Comparison of ENCODE assay signal across 24 cellular contexts in the genomic region with DNA sequence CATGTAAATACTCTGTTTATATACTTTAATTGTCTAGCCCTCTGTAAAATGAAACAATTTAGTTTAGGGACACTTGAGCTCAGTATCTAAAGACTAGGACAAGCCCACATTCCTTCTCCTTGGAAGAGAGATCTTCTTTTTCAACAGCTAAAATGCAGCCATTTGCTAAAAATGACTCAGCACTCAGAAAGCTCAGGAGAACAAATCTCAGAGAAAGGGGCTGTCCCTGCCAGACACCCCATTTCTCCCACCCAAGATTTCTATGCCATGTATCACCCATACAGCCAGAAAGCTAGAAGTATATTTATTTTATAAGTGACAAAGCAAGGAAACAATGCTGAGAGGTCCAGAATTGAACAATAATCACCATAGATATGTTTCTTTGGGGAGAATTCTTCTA. TPM values are rescaled to one million over a fixed set of nuclear protein-coding genes. Genes with fewer than 3 reads are reported as not detected.
DNase-seq lines count a peak whose midpoint lies in the region; ATAC-seq and TF ChIP-seq lines count a peak whose summit lies in the region.
"Had no signal": no experiment of that assay in that cellular context is flagged by ENCODE, and none has a peak within 500 bp of the region (broad histone marks: within the 10 kb centered on the region; RNA-seq: fewer than 3 reads in every experiment).

No MANE protein-coding gene starts in this region.

- H3K27me3 Mint-ChIP-seq in activated CD4-positive, alpha-beta T cell treated with anti-CD3 and anti-CD28 coated beads, Interleukin-2, amount 10 ng/mL, durations not matched to agents 24 days and 14 days = no peaks in the 10 kb centered on the region
- H3K27me3 Mint-ChIP-seq in CD4-positive, alpha-beta memory T cell = no peaks in the 10 kb centered on the region
- H3K27me3 Mint-ChIP-seq: CD4-positive, CD25-positive, alpha-beta regulatory T cell; dendritic cell treated with granulocyte-macrophage colony-stimulating factor and Interleukin-4, amounts not matched to agents 40 ng/mL and 50 ng/mL, for 4 days; natural killer cell treated with Interleukin-12 subunit alpha and Interleukin-12 subunit beta and Interleukin-15 and Interleukin-18, amount 100 ng/mL, for 72 hours had no signal

- intact Hi-C loops in activated CD4-positive, alpha-beta T cell treated with anti-CD3 and anti-CD28 coated beads, Interleukin-2, amount 10 ng/mL, durations not matched to agents 24 days and 14 days (cut with micrococcal nuclease) = no loop called here
- intact Hi-C loops in CD4-positive, alpha-beta memory T cell (cut with micrococcal nuclease) = no loop called here

- in situ Hi-C loops in G401 (cut with HindIII; ENCODE audit: low sequenced_read_pairs) = no loop called here

- H3K9me3 Mint-ChIP-seq in activated CD4-positive, alpha-beta T cell treated with anti-CD3 and anti-CD28 coated beads, Interleukin-2, amount 10 ng/mL, durations not matched to agents 24 days and 14 days = peaks cover 6% of the 10 kb centered on the region
- H3K9me3 Mint-ChIP-seq in CD4-positive, alpha-beta memory T cell = peaks cover 0 to 6% (median 0%) of the 10 kb centered on the region in 8 donors
- H3K9me3 Mint-ChIP-seq: dendritic cell treated with granulocyte-macrophage colony-stimulating factor and Interleukin-4, amounts not matched to agents 40 ng/mL and 50 ng/mL, for 4 days; natural killer cell treated with Interleukin-12 subunit alpha and Interleukin-12 subunit beta and Interleukin-15 and Interleukin-18, amount 100 ng/mL, for 72 hours; T-helper 2 cell treated with Interferon-gamma antibody and Interleukin-4, amounts not matched to agents 5 μg/mL and 100 μg/mL, for 36 hours had no signal

- no peak overlapping the region for H3K4me3 Mint-ChIP-seq in activated CD4-positive, alpha-beta T cell treated with anti-CD3 and anti-CD28 coated beads, Interleukin-2, amount 10 ng/mL, durations not matched to agents 24 days and 14 days
- H3K4me3 Mint-ChIP-seq in CD4-positive, alpha-beta memory T cell = no peak overlapping the region
- H3K4me3 Mint-ChIP-seq: CD4-positive, CD25-positive, alpha-beta regulatory T cell; dendritic cell treated with granulocyte-macrophage colony-stimulating factor and Interleukin-4, amounts not matched to agents 40 ng/mL and 50 ng/mL, for 4 days; T-helper 2 cell treated with Interferon-gamma antibody and Interleukin-4, amounts not matched to agents 5 μg/mL and 100 μg/mL, for 36 hours had no signal

- peaks cover 8% of the 10 kb centered on the region for H3K4me1 ChIP-seq in adipocyte (ENCODE audit: control insufficient read depth, insufficient read depth, low read length)
- H3K4me1 ChIP-seq in CD4-positive, alpha-beta memory T cell (ENCODE audit: insufficient read depth, low read length) = peaks cover 10% of the 10 kb centered on the region
- H3K4me1 ChIP-seq: psoas muscle had no signal

- no peak overlapping the region for H3K4me3 ChIP-seq in adipocyte (ENCODE audit: low read length)
- H3K4me3 ChIP-seq in fibroblast of villous mesenchyme (ENCODE audit: low read depth, low read length) = no peak overlapping the region
- H3K4me3 ChIP-seq in CD4-positive, alpha-beta memory T cell (ENCODE audit: low read length in 2 of 2) = no peak overlapping the region
- H3K4me3 ChIP-seq: heart left ventricle, psoas muscle, thyroid gland had no signal

- peaks cover 13% of the 10 kb centered on the region for H3K4me1 Mint-ChIP-seq in activated CD4-positive, alpha-beta T cell treated with anti-CD3 and anti-CD28 coated beads, Interleukin-2, amount 10 ng/mL, durations not matched to agents 24 days and 14 days
- H3K4me1 Mint-ChIP-seq in CD4-positive, alpha-beta memory T cell = peaks cover 18 to 50% (median 26%) of the 10 kb centered on the region in 4 donors

- peaks cover 40% of the 10 kb centered on the region for H3K36me3 Mint-ChIP-seq in activated CD4-positive, alpha-beta T cell treated with anti-CD3 and anti-CD28 coated beads, Interleukin-2, amount 10 ng/mL, durations not matched to agents 24 days and 14 days (ENCODE audit: low read depth)
- peaks cover 51% of the 10 kb centered on the region in 2 donors for H3K36me3 Mint-ChIP-seq in CD4-positive, alpha-beta memory T cell

- no peak overlapping the region for H3K9ac ChIP-seq in adipocyte (ENCODE audit: low read length)

- no peak for TF ChIP-seq CTCF in fibroblast of villous mesenchyme (IDR thresholded peaks at IDR 0.05; ENCODE audit: insufficient read depth, low read depth, low read length)

- H3K36me3 ChIP-seq in adipocyte (ENCODE audit: control insufficient read depth, insufficient read depth, low read length, severe bottlenecking) = peaks cover 8% of the 10 kb centered on the region
- H3K36me3 ChIP-seq in CD4-positive, alpha-beta memory T cell (ENCODE audit: insufficient read depth, low read length) = no peaks in the 10 kb centered on the region
- H3K36me3 ChIP-seq: thyroid gland had no signal

- no peak overlapping the region for H3K27ac Mint-ChIP-seq in activated CD4-positive, alpha-beta T cell treated with anti-CD3 and anti-CD28 coated beads, Interleukin-2, amount 10 ng/mL, durations not matched to agents 24 days and 14 days
- H3K27ac Mint-ChIP-seq in CD4-positive, alpha-beta memory T cell = peak overlapping the region in 1 of 7 donors; percentile 39
- H3K27ac Mint-ChIP-seq: dendritic cell treated with granulocyte-macrophage colony-stimulating factor and Interleukin-4, amounts not matched to agents 40 ng/mL and 50 ng/mL, for 4 days; natural killer cell treated with Interleukin-12 subunit alpha and Interleukin-12 subunit beta and Interleukin-15 and Interleukin-18, amount 100 ng/mL, for 72 hours; T-helper 2 cell treated with Interferon-gamma antibody and Interleukin-4, amounts not matched to agents 5 μg/mL and 100 μg/mL, for 36 hours had no signal

- ATAC-seq in HG03097 (IDR thresholded peaks at IDR 0.05; ENCODE audit: low FRiP score, unreplicated experiment) = no peak
- no peak for ATAC-seq in GM21825 (IDR thresholded peaks at IDR 0.05; ENCODE audit: unreplicated experiment)
- ATAC-seq: heart left ventricle; HepG2; natural killer cell treated with Interleukin-12 subunit alpha and Interleukin-12 subunit beta and Interleukin-15 and Interleukin-18, amount 100 ng/mL, for 72 hours; psoas muscle had no signal

- H3K27ac ChIP-seq in CD4-positive, alpha-beta memory T cell (ENCODE audit: low read depth, low read length) = no peak overlapping the region
- H3K27ac ChIP-seq: 22Rv1, heart left ventricle, psoas muscle had no signal

- POLR2A ChIA-PET in CD4-positive, alpha-beta memory T cell (lab: Charles Lee; ENCODE audit: partially characterized antibody) = interaction anchor here (1.0 kb wide), 1 partner anchor 23 kb away, joined by 4 read pairs; a partner anchor contains a TSS

- DNase-seq in activated CD4-positive, alpha-beta T cell treated with anti-CD3 and anti-CD28 coated beads, Interleukin-2, amount 10 ng/mL, durations not matched to agents 24 days and 14 days = peak; percentile 10
- DNase-seq in activated CD4-positive, alpha-beta T cell treated with anti-CD3 and anti-CD28 coated beads for 1 hour = no peak
- peak; percentile 56 for DNase-seq in adipocyte (ENCODE audit: low read depth)
- peak; percentile 15 for DNase-seq in fibroblast of villous mesenchyme (ENCODE audit: low read depth)
- no peak for DNase-seq in G401 (ENCODE audit: low spot score)
- DNase-seq in CD4-positive, alpha-beta memory T cell = no peak
- DNase-seq: activated gamma-delta T cell; aorta; CD4-positive, CD25-positive, alpha-beta regulatory T cell; heart left ventricle; islet precursor cell; mammary epithelial cell; NCI-H2029 treated with DMSO at 0.1 percent for 48 hours; NCI-H524 treated with DMSO at 0.1 percent for 48 hours; psoas muscle; SHP77 treated with DMSO at 0.1 percent for 48 hours; thyroid gland had no signal

- H3K9me3 ChIP-seq in adipocyte (ENCODE audit: control insufficient read depth, low read length) = no peaks in the 10 kb centered on the region
- H3K9me3 ChIP-seq in CD4-positive, alpha-beta memory T cell (ENCODE audit: control insufficient read depth in 1 of 2, low read length in 2 of 2) = no peaks in the 10 kb centered on the region
- H3K9me3 ChIP-seq: heart left ventricle, psoas muscle, thyroid gland had no signal

- CTCF ChIA-PET in CD4-positive, alpha-beta memory T cell (lab: Charles Lee; ENCODE audit: partially characterized antibody) = interaction anchor here (1.3 kb wide), 1 partner anchor 23 kb away, joined by 3 read pairs; no protein-coding TSS in a partner anchor

- no peaks in the 10 kb centered on the region for H3K27me3 ChIP-seq in adipocyte (replicated peaks; ENCODE audit: control insufficient read depth, insufficient read depth, low read length)
- no peaks in the 10 kb centered on the region for H3K27me3 ChIP-seq in CD4-positive, alpha-beta memory T cell (ENCODE audit: insufficient read depth, low read length)
- H3K27me3 ChIP-seq: heart left ventricle, thyroid gland had no signal

RNA-seq across cellular contexts. Expression of a gene that starts 23.2 kb away (rescaled TPM):
- 127 and 131 TPM in 2 replicates for total RNA-seq in activated CD4-positive, alpha-beta T cell treated with anti-CD3 and anti-CD28 coated beads, Interleukin-2, amount 10 ng/mL, durations not matched to agents 24 days and 14 days
- 356 and 611 TPM in 2 replicates for total RNA-seq in fibroblast of villous mesenchyme
- 273 and 329 TPM in 2 replicates for total RNA-seq in G401 (2014; rRNA removed; shearing (Covaris generic))
- total RNA-seq in CD4-positive, alpha-beta memory T cell = 10 to 100 TPM; 69.9 to 74.8 TPM
- 100 to 1,000 TPM in 1 of 2 donors, 10 to 100 TPM in 1; 88.5 to 112 TPM for polyA plus RNA-seq in CD4-positive, alpha-beta memory T cell

Comparison
In these comparisons a context has a peak if more than half of its experiments do, and no peak if none do; other contexts are left out.
1. DNase-seq: peak in activated CD4-positive, alpha-beta T cell treated with anti-CD3 and anti-CD28 coated beads, Interleukin-2, amount 10 ng/mL, durations not matched to agents 24 days and 14 days (single experiment), adipocyte (single experiment) and fibroblast of villous mesenchyme (single experiment); none in activated CD4-positive, alpha-beta T cell treated with anti-CD3 and anti-CD28 coated beads for 1 hour (single experiment), G401 (single experiment) and CD4-positive, alpha-beta memory T cell (0 of 5).